In the genomic region with DNA sequence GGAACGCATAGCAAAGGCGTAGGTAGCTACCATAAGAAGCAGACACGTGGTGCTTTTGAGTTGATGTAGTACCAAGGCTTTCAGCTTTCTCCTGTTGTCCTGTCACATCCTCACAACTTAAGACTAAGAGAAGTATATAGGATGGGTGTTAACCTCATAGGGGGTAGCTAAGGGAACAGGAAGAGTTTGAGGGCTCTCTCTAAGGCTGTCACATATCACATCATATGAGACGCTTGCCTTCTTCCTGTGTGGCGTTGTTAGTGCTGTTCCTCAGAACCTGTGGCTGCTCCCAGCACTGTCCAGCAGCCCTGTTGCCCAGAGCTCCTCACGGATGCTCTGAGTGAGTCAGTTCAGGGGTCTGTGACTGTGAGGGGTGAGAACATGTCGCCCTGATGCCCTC, we compare ENCODE assay signal across 28 cellular contexts.
"Had no signal": no experiment of that assay in that cellular context is flagged by ENCODE, and none has a peak within 500 bp of the region (broad histone marks: within the 10 kb centered on the region; RNA-seq: fewer than 3 reads in every experiment).

No MANE protein-coding gene starts in this region.

- H3K4me1 Mint-ChIP-seq: endodermal cell, memory B cell, naive B cell, nephron progenitor cell had no signal

- H3K36me3 ChIP-seq: colonic mucosa, ovary had no signal

- H3K27ac Mint-ChIP-seq: dendritic cell treated with granulocyte-macrophage colony-stimulating factor and Interleukin-4, amounts not matched to agents 40 ng/mL and 50 ng/mL, for 4 days; endodermal cell; memory B cell; naive B cell; nephron progenitor cell; type B pancreatic cell had no signal

- H3K27me3 ChIP-seq: colonic mucosa, gastrocnemius medialis, hepatocyte, ovary, sigmoid colon, testis, tibial artery had no signal

- H3K27me3 Mint-ChIP-seq: dendritic cell treated with granulocyte-macrophage colony-stimulating factor and Interleukin-4, amounts not matched to agents 40 ng/mL and 50 ng/mL, for 4 days; memory B cell; naive B cell; type B pancreatic cell had no signal

- H2AFZ ChIP-seq: hepatocyte had no signal

- H3K27ac ChIP-seq: colonic mucosa, epithelial cell of prostate, gastrocnemius medialis, hepatocyte, ovary, psoas muscle, sigmoid colon, testis, tibial artery had no signal

- H3K9me3 Mint-ChIP-seq: dendritic cell treated with granulocyte-macrophage colony-stimulating factor and Interleukin-4, amounts not matched to agents 40 ng/mL and 50 ng/mL, for 4 days; endodermal cell; memory B cell; naive B cell; nephron progenitor cell; type B pancreatic cell had no signal

- H3K9me3 ChIP-seq: colonic mucosa, gastrocnemius medialis, mucosa of descending colon, ovary, psoas muscle, sigmoid colon, testis, tibial artery had no signal

- DNase-seq: colonic mucosa; effector CD8-positive, alpha-beta T cell; endodermal cell; foreskin fibroblast; gastrocnemius medialis; head of caudate nucleus; mucosa of descending colon; naive B cell; nephron progenitor cell; occipital lobe; ovary; psoas muscle; right cardiac atrium; sigmoid colon; stimulated activated CD4-positive, alpha-beta T cell treated with anti-CD3 and anti-CD28 coated beads, Interleukin-2, amount 100 ng/mL, for 24 hours; stimulated activated CD4-positive, alpha-beta T cell treated with anti-CD3 and anti-CD28 coated beads, Interleukin-4, amount 100 ng/mL, for 4 hours; stimulated activated naive CD4-positive, alpha-beta T cell; substantia nigra; testis; tibial artery had no signal

- ATAC-seq: esophagus mucosa, gastrocnemius medialis, left lobe of liver, mucosa of descending colon, psoas muscle, right cardiac atrium had no signal

- H3K4me1 ChIP-seq: colonic mucosa, gastrocnemius medialis, psoas muscle, sigmoid colon, testis, tibial artery had no signal

- H3K4me2 ChIP-seq: hepatocyte had no signal

- H3K4me3 ChIP-seq: colonic mucosa, gastrocnemius medialis, hepatocyte, lung, mucosa of descending colon, ovary, psoas muscle, sigmoid colon, testis, tibial artery had no signal

- H3K4me3 Mint-ChIP-seq: dendritic cell treated with granulocyte-macrophage colony-stimulating factor and Interleukin-4, amounts not matched to agents 40 ng/mL and 50 ng/mL, for 4 days; endodermal cell; memory B cell; naive B cell; nephron progenitor cell; type B pancreatic cell had no signal
